24 cellular contexts compared by ENCODE assay signal in genomic region chr10:21803374-21803773, GRCh38.
"Had no signal": no experiment of that assay in that cellular context is flagged by ENCODE, and none has a peak within 500 bp of the region (broad histone marks: within the 10 kb centered on the region; RNA-seq: fewer than 3 reads in every experiment).

No MANE protein-coding gene starts in this region.

- H3K4me3 Mint-ChIP-seq: activated CD4-positive, alpha-beta T cell treated with anti-CD3 and anti-CD28 coated beads, Interleukin-2, amount 10 ng/mL, durations not matched to agents 24 days and 14 days; activated naive CD8-positive, alpha-beta T cell treated with anti-CD3 and anti-CD28 coated beads, Interleukin-2, amount 50 U/mL, for 24 hours; activated T-cell treated with anti-CD3 and anti-CD28 coated beads, Interleukin-2, amount 50 U/mL, for 4 hours; T-helper 1 cell treated with Interleukin-12 subunit alpha and Interleukin-12 subunit beta and Interleukin-4 antibody, amounts not matched to agents 30 μg/mL and 1 μg/mL, for 36 hours; WTC11 had no signal

- H3K4me3 ChIP-seq: ascending aorta, body of pancreas, Peyer's patch had no signal

- H3K4me1 ChIP-seq: body of pancreas, Peyer's patch had no signal

- FAIRE-seq: bronchial epithelial cell had no signal

- DNase-seq: activated CD4-positive, alpha-beta T cell treated with anti-CD3 and anti-CD28 coated beads for 1 hour; activated CD4-positive, alpha-beta T cell treated with anti-CD3 and anti-CD28 coated beads, Interleukin-2, amount 10 ng/mL, durations not matched to agents 24 days and 14 days; activated CD4-positive, alpha-beta T cell treated with anti-CD3 and anti-CD28 coated beads, Interleukin-2, amount 50 U/mL, for 48 hours; activated CD8-positive, alpha-beta memory T cell treated with anti-CD3 and anti-CD28 coated beads for 24 hours; activated effector memory CD4-positive, alpha-beta T cell treated with anti-CD3 and anti-CD28 coated beads, Interleukin-2, amount 50 U/mL, for 16 hours; activated naive CD4-positive, alpha-beta T cell treated with Interleukin-2 at 50 U/mL for 16 hours; activated naive CD8-positive, alpha-beta T cell treated with anti-CD3 and anti-CD28 coated beads, Interleukin-2, amount 50 U/mL, for 24 hours; activated T-cell treated with anti-CD3 and anti-CD28 coated beads, Interleukin-2, amount 50 U/mL, for 4 hours; amniotic stem cell; body of pancreas; KG1; NCI-H1048; NCI-H1417 treated with DMSO at 0.1 percent for 48 hours; NCI-H187; NCI-H2227 treated with DMSO at 0.1 percent for 48 hours; NCI-H526; Peyer's patch; Right ventricle myocardium superior had no signal

- H3K9me3 Mint-ChIP-seq: activated CD4-positive, alpha-beta T cell treated with anti-CD3 and anti-CD28 coated beads, Interleukin-2, amount 10 ng/mL, durations not matched to agents 24 days and 14 days had no signal

- H3K27ac Mint-ChIP-seq: activated CD4-positive, alpha-beta T cell treated with anti-CD3 and anti-CD28 coated beads, Interleukin-2, amount 10 ng/mL, durations not matched to agents 24 days and 14 days; activated naive CD4-positive, alpha-beta T cell treated with anti-CD3 and anti-CD28 coated beads, Interleukin-2, amount 50 U/mL, for 72 hours; activated naive CD8-positive, alpha-beta T cell treated with anti-CD3 and anti-CD28 coated beads, Interleukin-2, amount 50 U/mL, for 24 hours; T-helper 1 cell treated with Interleukin-12 subunit alpha and Interleukin-12 subunit beta and Interleukin-4 antibody, amounts not matched to agents 30 μg/mL and 1 μg/mL, for 36 hours; WTC11 had no signal

- H3K36me3 Mint-ChIP-seq: WTC11 had no signal

- H3K36me3 ChIP-seq: Peyer's patch had no signal

- H3K27me3 ChIP-seq: ascending aorta, body of pancreas, Peyer's patch had no signal

- H3K27me3 Mint-ChIP-seq: activated CD4-positive, alpha-beta T cell treated with anti-CD3 and anti-CD28 coated beads, Interleukin-2, amount 10 ng/mL, durations not matched to agents 24 days and 14 days; activated naive CD8-positive, alpha-beta T cell treated with anti-CD3 and anti-CD28 coated beads, Interleukin-2, amount 50 U/mL, for 24 hours had no signal

- H3K9me3 ChIP-seq: ascending aorta, Peyer's patch had no signal

- ATAC-seq: activated naive CD4-positive, alpha-beta T cell treated with anti-CD3 and anti-CD28 coated beads, Interleukin-2, amount 50 U/mL, for 72 hours; activated naive CD8-positive, alpha-beta T cell treated with anti-CD3 and anti-CD28 coated beads, Interleukin-2, amount 50 U/mL, for 24 hours; activated T-cell treated with anti-CD3 and anti-CD28 coated beads, Interleukin-2, amount 50 U/mL, for 4 hours; body of pancreas; WTC11 had no signal

- H3K27ac ChIP-seq: ascending aorta, body of pancreas, Peyer's patch, RWPE1 had no signal
